9 cellular contexts compared by ENCODE assay signal in genomic region chr12:32108829-32109228, GRCh38. TPM values are rescaled to one million over a fixed set of nuclear protein-coding genes. Genes with fewer than 3 reads are reported as not detected.
DNase-seq lines count a peak whose midpoint lies in the region; ATAC-seq, FAIRE-seq and TF ChIP-seq lines count a peak whose summit lies in the region.
"Had no signal": no experiment of that assay in that cellular context is flagged by ENCODE, and none has a peak within 500 bp of the region (broad histone marks: within the 10 kb centered on the region; RNA-seq: fewer than 3 reads in every experiment).

No MANE protein-coding gene starts in this region.

- H3K79me2 ChIP-seq in SU-DHL-6 (ENCODE audit: insufficient read depth, low read length), result peaks cover 63% of the 10 kb centered on the region
- peaks cover 41% of the 10 kb centered on the region for H3K79me2 ChIP-seq in fibroblast of lung (ENCODE audit: control insufficient read depth, insufficient read depth, low read length)

- no peak overlapping the region for H3K27ac Mint-ChIP-seq in activated T-cell treated with anti-CD3 and anti-CD28 coated beads, Interleukin-2, amount 50 U/mL, for 24 hours
- H3K27ac Mint-ChIP-seq in stimulated activated naive CD8-positive, alpha-beta T cell treated with anti-CD3 and anti-CD28 coated beads, Interleukin-15, amount 100 ng/mL, for 72 hours, result no peak overlapping the region

- peaks cover 3% of the 10 kb centered on the region for H3K27me3 Mint-ChIP-seq in activated T-cell treated with anti-CD3 and anti-CD28 coated beads, Interleukin-2, amount 50 U/mL, for 24 hours
- no peaks in the 10 kb centered on the region for H3K27me3 Mint-ChIP-seq in stimulated activated naive CD8-positive, alpha-beta T cell treated with anti-CD3 and anti-CD28 coated beads, Interleukin-15, amount 100 ng/mL, for 72 hours

- ATAC-seq in stimulated activated naive CD8-positive, alpha-beta T cell treated with anti-CD3 and anti-CD28 coated beads, Interleukin-15, amount 100 ng/mL, for 72 hours, result no peak

- H3K9me3 ChIP-seq in SU-DHL-6 (ENCODE audit: insufficient read depth, low read length), result no peaks in the 10 kb centered on the region
- H3K9me3 ChIP-seq in fibroblast of lung (ENCODE audit: control insufficient read depth, insufficient read depth, low read depth, low read length), result no peaks in the 10 kb centered on the region

- no peak for DNase-seq in activated T-cell treated with anti-CD3 and anti-CD28 coated beads, Interleukin-2, amount 50 U/mL, for 24 hours
- DNase-seq in activated T-cell treated with anti-CD3 and anti-CD28 coated beads for 4 hours (no peak), fibroblast of lung (ENCODE audit: low read depth in 2 of 2) (no peak), iPS-NIHi11 (ENCODE audit: low spot score) (no peak), SKM-1 treated with dmso at 0.1 percent for 144 hours (lab: John Stamatoyannopoulos, UW; ENCODE audit: unreplicated experiment) (no peak), frontal cortex (ENCODE audit: low spot score in 2 of 2) (no peak)
- no peak for DNase-seq in stimulated activated naive CD8-positive, alpha-beta T cell treated with anti-CD3 and anti-CD28 coated beads, Interleukin-15, amount 100 ng/mL, for 72 hours
- DNase-seq: COR-L47 had no signal

- H3K4me2 ChIP-seq in SU-DHL-6 (ENCODE audit: low read depth, low read length, poor library complexity, severe bottlenecking) (peak overlapping the region; percentile 90), fibroblast of lung (ENCODE audit: extremely low read depth, insufficient read depth, low read length) (peak overlapping the region; percentile 79)

- H3K36me3 ChIP-seq in SU-DHL-6 (ENCODE audit: low read length) (no peaks in the 10 kb centered on the region), fibroblast of lung (ENCODE audit: control insufficient read depth, insufficient read depth, low read length) (no peaks in the 10 kb centered on the region)

- H3K36me3 Mint-ChIP-seq in activated T-cell treated with anti-CD3 and anti-CD28 coated beads, Interleukin-2, amount 50 U/mL, for 24 hours (ENCODE audit: low read depth), result peaks cover 26% of the 10 kb centered on the region

- H3K9me2 ChIP-seq in SU-DHL-6 (replicated peaks; ENCODE audit: insufficient read depth, low read length), result no peaks in the 10 kb centered on the region

- FAIRE-seq in frontal cortex (lab: Jason Lieb, UNC), result no peak

- no peak overlapping the region for H2AFZ ChIP-seq in SU-DHL-6 (ENCODE audit: low read depth, low read length, severe bottlenecking)
- no peak overlapping the region for H2AFZ ChIP-seq in fibroblast of lung (ENCODE audit: low read length)

- no peaks in the 10 kb centered on the region for H3K9me3 Mint-ChIP-seq in activated T-cell treated with anti-CD3 and anti-CD28 coated beads, Interleukin-2, amount 50 U/mL, for 24 hours
- H3K9me3 Mint-ChIP-seq in stimulated activated naive CD8-positive, alpha-beta T cell treated with anti-CD3 and anti-CD28 coated beads, Interleukin-15, amount 100 ng/mL, for 72 hours, result no peaks in the 10 kb centered on the region

- H3K4me3 ChIP-seq in SU-DHL-6 (ENCODE audit: insufficient read depth, low read length, poor library complexity, severe bottlenecking), result peak overlapping the region; percentile 97
- peak overlapping the region; percentile 79 to 92 (median 86) for H3K4me3 ChIP-seq in fibroblast of lung (replicated peaks in 1 of 4; ENCODE audit: control extremely low read depth in 1 of 4, insufficient read depth in 1 of 4, low read depth in 3 of 4, low read length in 4 of 4)

- H4K20me1 ChIP-seq in SU-DHL-6 (ENCODE audit: low read depth, low read length) (no peaks in the 10 kb centered on the region; the same call in 1 of the 2 replicates), fibroblast of lung (ENCODE audit: control insufficient read depth, extremely low read depth, insufficient read depth, low read length) (no peaks in the 10 kb centered on the region)

- peak overlapping the region; percentile 97 for H3K9ac ChIP-seq in SU-DHL-6 (ENCODE audit: low read length)
- H3K9ac ChIP-seq in fibroblast of lung (ENCODE audit: insufficient read depth, low read length), result no peak overlapping the region

- H3F3A ChIP-seq in SU-DHL-6 (ENCODE audit: insufficient read depth), result peaks cover 22% of the 10 kb centered on the region

- TF ChIP-seq CTCF in SU-DHL-6 (IDR thresholded peaks at IDR 0.05; ENCODE audit: insufficient read depth, low read length, poor library complexity, severe bottlenecking), result no peak
- no peak for TF ChIP-seq CTCF in fibroblast of lung (conservative IDR thresholded peaks at IDR 0.05 in 1 of 2, IDR thresholded peaks at IDR 0.05 in 1 of 2; ENCODE audit: low read depth in 1 of 2, low read length in 2 of 2)

- H3K4me1 ChIP-seq in fibroblast of lung (ENCODE audit: control insufficient read depth, extremely low read depth, insufficient read depth, low read length), result no peaks in the 10 kb centered on the region

- peak overlapping the region; percentile 95 for H3K4me3 Mint-ChIP-seq in activated T-cell treated with anti-CD3 and anti-CD28 coated beads, Interleukin-2, amount 50 U/mL, for 24 hours
- peak overlapping the region; percentile 41 to 52 for H3K4me3 Mint-ChIP-seq in stimulated activated naive CD8-positive, alpha-beta T cell treated with anti-CD3 and anti-CD28 coated beads, Interleukin-15, amount 100 ng/mL, for 72 hours

- no peaks in the 10 kb centered on the region for H3K27me3 ChIP-seq in SU-DHL-6 (ENCODE audit: low read length)
- H3K27me3 ChIP-seq in fibroblast of lung (ENCODE audit: control insufficient read depth, insufficient read depth, low read length), result no peaks in the 10 kb centered on the region

- peaks cover 25% of the 10 kb centered on the region for H3K4me1 Mint-ChIP-seq in activated T-cell treated with anti-CD3 and anti-CD28 coated beads, Interleukin-2, amount 50 U/mL, for 24 hours (ENCODE audit: low read depth)
- H3K4me1 Mint-ChIP-seq in stimulated activated naive CD8-positive, alpha-beta T cell treated with anti-CD3 and anti-CD28 coated beads, Interleukin-15, amount 100 ng/mL, for 72 hours, result peaks cover 30% of the 10 kb centered on the region

- H3K27ac ChIP-seq in SU-DHL-6 (ENCODE audit: low read depth, low read length) (peak overlapping the region; percentile 74; the same call in 1 of the 2 replicates), fibroblast of lung (ENCODE audit: insufficient read depth, low read length) (no peak overlapping the region)

RNA-seq across cellular contexts. Expression of gene BICD1, which starts 2.2 kb away (rescaled TPM):
- total RNA-seq in fibroblast of lung (10.0 and 12.4 TPM in 2 replicates), frontal cortex (36.3 TPM)
- 11.1 and 17.6 TPM in 2 replicates for polyA plus RNA-seq in fibroblast of lung
- 13.6 and 18.3 TPM in 2 replicates for polyA plus RNA-seq in fibroblast of lung (2012)
- 9.7 and 11.7 TPM in 2 replicates for polyA minus RNA-seq in fibroblast of lung (ENCODE audit: low replicate concordance)
